Comparison of ENCODE assay signal across 8 cellular contexts in genomic region chr1:179814513-179814838, GRCh38.
DNase-seq lines count a peak whose midpoint lies in the region; ATAC-seq and TF ChIP-seq lines count a peak whose summit lies in the region.

No MANE protein-coding gene starts in this region.

- no peaks in the 10 kb centered on the region for H3K9me3 Mint-ChIP-seq in activated CD4-positive, alpha-beta T cell treated with anti-CD3 and anti-CD28 coated beads, Interleukin-2, amount 10 ng/mL, durations not matched to agents 24 days and 14 days
- H3K9me3 Mint-ChIP-seq in activated naive CD8-positive, alpha-beta T cell treated with anti-CD3 and anti-CD28 coated beads for 36 hours, result no peaks in the 10 kb centered on the region

- intact Hi-C loops in activated CD4-positive, alpha-beta T cell treated with anti-CD3 and anti-CD28 coated beads, Interleukin-2, amount 10 ng/mL, durations not matched to agents 24 days and 14 days (cut with micrococcal nuclease), result loop anchor here (1.0 kb wide), 1 partner anchor 108 kb away; no protein-coding TSS in a partner anchor

- no peak overlapping the region for H3K27ac Mint-ChIP-seq in activated CD4-positive, alpha-beta T cell treated with anti-CD3 and anti-CD28 coated beads, Interleukin-2, amount 10 ng/mL, durations not matched to agents 24 days and 14 days
- no peak overlapping the region for H3K27ac Mint-ChIP-seq in activated naive CD8-positive, alpha-beta T cell treated with anti-CD3 and anti-CD28 coated beads for 36 hours

- H3K4me3 ChIP-seq in iPS-20b (ENCODE audit: low read length) (peak overlapping the region; percentile 69), suprapubic skin (peak overlapping the region; percentile 52)

- H3K9ac ChIP-seq in iPS-20b (ENCODE audit: low read depth, low read length), result peak overlapping the region; percentile 35; the same call in 1 of the 2 replicates

- H3K27ac ChIP-seq in iPS-20b (ENCODE audit: low read length), result no peak overlapping the region
- no peak overlapping the region for H3K27ac ChIP-seq in suprapubic skin

- H3K27me3 Mint-ChIP-seq in activated CD4-positive, alpha-beta T cell treated with anti-CD3 and anti-CD28 coated beads, Interleukin-2, amount 10 ng/mL, durations not matched to agents 24 days and 14 days, result peaks cover 18% of the 10 kb centered on the region
- H3K27me3 Mint-ChIP-seq in activated naive CD8-positive, alpha-beta T cell treated with anti-CD3 and anti-CD28 coated beads for 36 hours, result no peaks in the 10 kb centered on the region

- H3K4me1 Mint-ChIP-seq in activated CD4-positive, alpha-beta T cell treated with anti-CD3 and anti-CD28 coated beads, Interleukin-2, amount 10 ng/mL, durations not matched to agents 24 days and 14 days, result peaks cover 21% of the 10 kb centered on the region
- H3K4me1 Mint-ChIP-seq in activated naive CD8-positive, alpha-beta T cell treated with anti-CD3 and anti-CD28 coated beads for 36 hours, result peaks cover 15% of the 10 kb centered on the region

- ATAC-seq in HG03175 (IDR thresholded peaks at IDR 0.05; ENCODE audit: unreplicated experiment) (peak; percentile 31), GM21423 (IDR thresholded peaks at IDR 0.05; ENCODE audit: unreplicated experiment) (no peak)

- no peaks in the 10 kb centered on the region for H3K9me3 ChIP-seq in iPS-20b (ENCODE audit: insufficient read depth, low read depth, low read length)
- no peaks in the 10 kb centered on the region for H3K9me3 ChIP-seq in suprapubic skin

- DNase-seq in activated CD4-positive, alpha-beta T cell treated with anti-CD3 and anti-CD28 coated beads, Interleukin-2, amount 10 ng/mL, durations not matched to agents 24 days and 14 days, result no peak
- no peak for DNase-seq in activated CD4-positive, alpha-beta T cell treated with anti-CD3 and anti-CD28 coated beads for 4 hours
- DNase-seq in activated naive CD8-positive, alpha-beta T cell treated with anti-CD3 and anti-CD28 coated beads for 36 hours, result no peak
- DNase-seq in suprapubic skin (ENCODE audit: low spot score in 2 of 2) (no peak), ureter (ENCODE audit: low spot score) (no peak)

- TF ChIP-seq POLR2A in suprapubic skin (IDR thresholded peaks at IDR 0.05), result no peak

- no peaks in the 10 kb centered on the region for H3K36me3 Mint-ChIP-seq in activated CD4-positive, alpha-beta T cell treated with anti-CD3 and anti-CD28 coated beads, Interleukin-2, amount 10 ng/mL, durations not matched to agents 24 days and 14 days (ENCODE audit: low read depth)
- no peaks in the 10 kb centered on the region for H3K36me3 Mint-ChIP-seq in activated naive CD8-positive, alpha-beta T cell treated with anti-CD3 and anti-CD28 coated beads for 36 hours

- H3K4me1 ChIP-seq in iPS-20b (ENCODE audit: insufficient read depth, low read length) (no peaks in the 10 kb centered on the region; the same call in 1 of the 2 replicates), suprapubic skin (peaks cover 24% of the 10 kb centered on the region)

- H3K27me3 ChIP-seq in iPS-20b (ENCODE audit: insufficient read depth, low read length), result peaks cover 38% of the 10 kb centered on the region
- no peaks in the 10 kb centered on the region for H3K27me3 ChIP-seq in suprapubic skin

- no peak for TF ChIP-seq EP300 in suprapubic skin (IDR thresholded peaks at IDR 0.05)

- H3K4me3 Mint-ChIP-seq in activated CD4-positive, alpha-beta T cell treated with anti-CD3 and anti-CD28 coated beads, Interleukin-2, amount 10 ng/mL, durations not matched to agents 24 days and 14 days, result peak overlapping the region; percentile 90
- peak overlapping the region; percentile 77 for H3K4me3 Mint-ChIP-seq in activated naive CD8-positive, alpha-beta T cell treated with anti-CD3 and anti-CD28 coated beads for 36 hours

- TF ChIP-seq CTCF in suprapubic skin (IDR thresholded peaks at IDR 0.05), result no peak

- H3K36me3 ChIP-seq in iPS-20b (ENCODE audit: insufficient read depth, low read depth, low read length) (no peaks in the 10 kb centered on the region), suprapubic skin (no peaks in the 10 kb centered on the region)

- 1% methylated on average over 16 of the region's 16 CpGs for WGBS in suprapubic skin
